In the genomic region with DNA sequence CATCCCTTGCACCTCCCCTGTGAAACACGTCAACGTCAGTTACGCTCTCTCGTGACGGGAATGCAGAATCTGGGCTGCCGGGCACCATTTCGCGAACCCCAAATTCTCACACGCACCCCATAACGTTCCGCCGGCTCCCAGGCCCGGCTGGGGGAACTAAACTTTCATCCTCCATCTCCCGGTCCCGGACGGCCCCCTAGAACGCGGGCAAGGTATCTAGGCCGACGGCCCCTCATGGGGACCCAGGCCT, we compare ENCODE assay signal across 8 cellular contexts.
A peak's percentile ranks its signal among the peaks of the same experiment; 100 is the strongest.
DNase-seq lines count a peak whose midpoint lies in the region; TF ChIP-seq lines count a peak whose summit lies in the region.

No MANE protein-coding gene starts in this region.

- H3K27me3 ChIP-seq in endocrine pancreas (ENCODE audit: control insufficient read depth, insufficient read depth, low read length): no peaks in the 10 kb centered on the region
- no peaks in the 10 kb centered on the region for H3K27me3 ChIP-seq in muscle layer of duodenum (ENCODE audit: low read depth, low read length)

- peak overlapping the region; percentile 100 for H3K27ac ChIP-seq in muscle layer of duodenum (ENCODE audit: low read length)

- H3K36me3 ChIP-seq in endocrine pancreas (ENCODE audit: control insufficient read depth, insufficient read depth, low read length) (no peaks in the 10 kb centered on the region), muscle layer of duodenum (ENCODE audit: control insufficient read depth in 1 of 2, insufficient read depth in 2 of 2, low read length in 2 of 2) (peaks cover 5 to 14% of the 10 kb centered on the region in 2 donors)

- H3K4me1 ChIP-seq in endocrine pancreas (ENCODE audit: control insufficient read depth, insufficient read depth, low read length) (peaks cover 8% of the 10 kb centered on the region), muscle layer of duodenum (ENCODE audit: control insufficient read depth in 1 of 2, insufficient read depth in 2 of 2, low read length in 2 of 2) (peaks cover 3 to 4% of the 10 kb centered on the region in 2 donors)

- DNase-seq in GM20000 (ENCODE audit: low spot score): peak; percentile 44
- peak; percentile 57 for DNase-seq in OCI-M1 (lab: John Stamatoyannopoulos, UW)
- DNase-seq in NCI-H1930 (lab: John Stamatoyannopoulos, UW): no peak
- no peak for DNase-seq in NAMALWA (ENCODE audit: low spot score)
- no peak for DNase-seq in cerebellar cortex (ENCODE audit: low spot score)
- DNase-seq in GM19238 (ENCODE audit: insufficient read length, low spot score): no peak

- H3K4me3 ChIP-seq in endocrine pancreas (ENCODE audit: control insufficient read depth, insufficient read depth, low read length): peak overlapping the region; percentile 93
- peak overlapping the region; percentile 74 to 96 for H3K4me3 ChIP-seq in muscle layer of duodenum (ENCODE audit: low read depth in 1 of 2, low read length in 2 of 2)

- no peak for TF ChIP-seq CTCF in GM20000 (IDR thresholded peaks at IDR 0.05; ENCODE audit: extremely low read depth, missing control alignments)

- H3K9me3 ChIP-seq in endocrine pancreas (ENCODE audit: control insufficient read depth, low read length): no peaks in the 10 kb centered on the region
- H3K9me3 ChIP-seq in muscle layer of duodenum (ENCODE audit: control insufficient read depth in 1 of 2, low read length in 2 of 2): no peaks in the 10 kb centered on the region

- H3K9ac ChIP-seq in endocrine pancreas (ENCODE audit: control insufficient read depth, insufficient read depth, low read length): peak overlapping the region; percentile 98

Comparison
In these comparisons a context has a peak if more than half of its experiments do, and no peak if none do; other contexts are left out.
1. DNase-seq: peak in GM20000 (single experiment) and OCI-M1 (single experiment); none in NCI-H1930 (0 of 2), NAMALWA (single experiment), cerebellar cortex (single experiment) and GM19238 (single experiment).